ENCODE assay signal across 33 cellular contexts in genomic region chr1:238549135-238549534, GRCh38.
"Had no signal": no experiment of that assay in that cellular context is flagged by ENCODE, and none has a peak within 500 bp of the region (broad histone marks: within the 10 kb centered on the region; RNA-seq: fewer than 3 reads in every experiment).

No MANE protein-coding gene starts in this region.

- H3K9ac ChIP-seq: parathyroid adenoma had no signal

- H3K4me3 Mint-ChIP-seq: naive thymus-derived CD8-positive, alpha-beta T cell; natural killer cell treated with Interleukin-12 subunit alpha and Interleukin-12 subunit beta and Interleukin-15 and Interleukin-18, amount 100 ng/mL, for 72 hours; nephron progenitor cell; neural crest cell; stimulated activated memory B cell treated with anti-CD40 and anti-IgM and Interleukin-4, amounts not matched to agents 10 μg/mL and 1 μg/mL and 100 μg/mL, for 72 hours; stimulated activated naive CD8-positive, alpha-beta T cell treated with anti-CD3 and anti-CD28 coated beads, Interleukin-15, amount 100 ng/mL, for 72 hours; type B pancreatic cell had no signal

- H3K27ac Mint-ChIP-seq: naive thymus-derived CD8-positive, alpha-beta T cell; natural killer cell treated with Interleukin-12 subunit alpha and Interleukin-12 subunit beta and Interleukin-15 and Interleukin-18, amount 100 ng/mL, for 72 hours; nephron progenitor cell; progenitor cell of endocrine pancreas; stimulated activated memory B cell treated with anti-CD40 and anti-IgM and Interleukin-4, amounts not matched to agents 10 μg/mL and 1 μg/mL and 100 μg/mL, for 72 hours; stimulated activated naive CD8-positive, alpha-beta T cell treated with anti-CD3 and anti-CD28 coated beads, Interleukin-15, amount 100 ng/mL, for 72 hours; type B pancreatic cell had no signal

- H3K4me3 ChIP-seq: ovary, psoas muscle, skin epidermis, smooth muscle cell, spleen, suprapubic skin, testis, tibial artery, transverse colon, upper lobe of right lung, uterus had no signal

- H3K27me3 ChIP-seq: neutrophil, ovary, spleen, suprapubic skin, testis, tibial artery, transverse colon, upper lobe of right lung, uterus had no signal

- H3K27me3 Mint-ChIP-seq: naive thymus-derived CD8-positive, alpha-beta T cell; natural killer cell treated with Interleukin-12 subunit alpha and Interleukin-12 subunit beta and Interleukin-15 and Interleukin-18, amount 100 ng/mL, for 72 hours; progenitor cell of endocrine pancreas; stimulated activated memory B cell treated with anti-CD40 and anti-IgM and Interleukin-4, amounts not matched to agents 10 μg/mL and 1 μg/mL and 100 μg/mL, for 72 hours; stimulated activated naive CD8-positive, alpha-beta T cell treated with anti-CD3 and anti-CD28 coated beads, Interleukin-15, amount 100 ng/mL, for 72 hours; type B pancreatic cell had no signal

- H2AFZ ChIP-seq: parathyroid adenoma had no signal

- H3K79me2 ChIP-seq: parathyroid adenoma had no signal

- H3K4me1 ChIP-seq: parathyroid adenoma, psoas muscle, spleen, suprapubic skin, testis, tibial artery, transverse colon, upper lobe of right lung, uterus had no signal

- H3K4me1 Mint-ChIP-seq: naive thymus-derived CD8-positive, alpha-beta T cell; neural crest cell; stimulated activated memory B cell treated with anti-CD40 and anti-IgM and Interleukin-4, amounts not matched to agents 10 μg/mL and 1 μg/mL and 100 μg/mL, for 72 hours; stimulated activated naive CD8-positive, alpha-beta T cell treated with anti-CD3 and anti-CD28 coated beads, Interleukin-15, amount 100 ng/mL, for 72 hours had no signal

- H3K27ac ChIP-seq: neutrophil, ovary, parathyroid adenoma, psoas muscle, skin epidermis, spleen, suprapubic skin, testis, tibial artery, transverse colon, upper lobe of right lung, uterus had no signal

- H3K4me2 ChIP-seq: smooth muscle cell had no signal

- DNase-seq: naive thymus-derived CD8-positive, alpha-beta T cell; nephron progenitor cell; nucleus accumbens; ovary; posterior cingulate gyrus; psoas muscle; right cardiac atrium; spleen; stimulated activated CD4-positive, alpha-beta T cell treated with anti-CD3 and anti-CD28 coated beads, Interleukin-12 subunit alpha, Interleukin-12 subunit beta, amount 100 ng/mL, for 4 hours; stimulated activated CD4-positive, alpha-beta T cell treated with anti-CD3 and anti-CD28 coated beads, Interleukin-1b, Interleukin-23, amount 100 ng/mL, for 48 hours; stimulated activated CD4-positive, alpha-beta T cell treated with anti-CD3 and anti-CD28 coated beads, Interleukin-4, amount 100 ng/mL, for 1 hour; stimulated activated CD4-positive, alpha-beta T cell treated with anti-CD3 and anti-CD28 coated beads, Interleukin-4, amount 100 ng/mL, for 4 hours; stimulated activated CD8-positive, alpha-beta memory T cell treated with anti-CD3 and anti-CD28 coated beads, Interleukin-4, amount 100 ng/mL, for 48 hours; stimulated activated naive CD4-positive, alpha-beta T cell; stimulated activated naive CD8-positive, alpha-beta T cell treated with anti-CD3 and anti-CD28 coated beads, Interleukin-15, amount 100 ng/mL, for 72 hours; stimulated activated naive CD8-positive, alpha-beta T cell treated with anti-CD3 and anti-CD28 coated beads, Interleukin-15, Interleukin-2, amounts not matched to agents 100 U/mL and 50 U/mL, for 24 hours; substantia nigra; testis; tibial artery; transverse colon; upper lobe of right lung; uterus had no signal

- ATAC-seq: naive thymus-derived CD8-positive, alpha-beta T cell; natural killer cell treated with Interleukin-12 subunit alpha and Interleukin-12 subunit beta and Interleukin-15 and Interleukin-18, amount 100 ng/mL, for 72 hours; psoas muscle; right cardiac atrium; sciatic nerve; stimulated activated memory B cell treated with anti-CD40 and anti-IgM and Interleukin-4, amounts not matched to agents 10 μg/mL and 1 μg/mL and 100 μg/mL, for 72 hours; stimulated activated naive CD8-positive, alpha-beta T cell treated with anti-CD3 and anti-CD28 coated beads, Interleukin-15, amount 100 ng/mL, for 72 hours; stimulated activated naive CD8-positive, alpha-beta T cell treated with anti-CD3 and anti-CD28 coated beads, Interleukin-15, Interleukin-2, amounts not matched to agents 100 U/mL and 50 U/mL, for 24 hours; upper lobe of right lung had no signal

- H3K9me3 ChIP-seq: neutrophil, ovary, psoas muscle, suprapubic skin, testis, tibial artery, transverse colon, upper lobe of right lung, uterus had no signal

- H3K36me3 Mint-ChIP-seq: naive thymus-derived CD8-positive, alpha-beta T cell; natural killer cell treated with Interleukin-12 subunit alpha and Interleukin-12 subunit beta and Interleukin-15 and Interleukin-18, amount 100 ng/mL, for 72 hours; stimulated activated memory B cell treated with anti-CD40 and anti-IgM and Interleukin-4, amounts not matched to agents 10 μg/mL and 1 μg/mL and 100 μg/mL, for 72 hours; type B pancreatic cell had no signal

- H3K36me3 ChIP-seq: neutrophil, ovary, spleen, suprapubic skin, tibial artery, transverse colon, upper lobe of right lung, uterus had no signal
